In genomic region chr12:33129500-33129899, GRCh38 we compare ENCODE assay signal across 10 cellular contexts.
"Had no signal": no experiment of that assay in that cellular context is flagged by ENCODE, and none has a peak within 500 bp of the region (broad histone marks: within the 10 kb centered on the region; RNA-seq: fewer than 3 reads in every experiment).

No MANE protein-coding gene starts in this region.

- H3K4me3 ChIP-seq: GM23248, GM23338, HAP-1 had no signal

- H3K27ac ChIP-seq: GM23248 had no signal

- H3K9ac ChIP-seq: GM23248 had no signal

- H3K9me3 ChIP-seq: HAP-1 had no signal

- H3K4me2 ChIP-seq: GM23338 had no signal

- H3K36me3 ChIP-seq: HAP-1 had no signal

- H2AFZ ChIP-seq: GM23248, GM23338 had no signal

- H3K4me1 ChIP-seq: HAP-1 had no signal

- FAIRE-seq: H54 had no signal

- DNase-seq: GM23248, GOT3, H7, H9, HCEC 1CT, HFFc6 had no signal

- H3K4me1 Mint-ChIP-seq: GM23338 had no signal

- ATAC-seq: GM23338, HCT116 had no signal

- H3K9me3 Mint-ChIP-seq: H9 had no signal

- H3K4me3 Mint-ChIP-seq: GM23338, H9, HFFc6 had no signal

- H3K27ac Mint-ChIP-seq: GM23338, H9, HFFc6 had no signal
